In genomic region chr6:34196833-34197195, GRCh38 we compare ENCODE assay signal across 1 cellular context.
TF ChIP-seq lines count a peak whose summit lies in the region.

No MANE protein-coding gene starts in this region.

TF ChIP-seq in K562, 482 proteins besides CTCF, POLR2A, EP300 and RAD21 (continued from another document):
- TF ChIP-seq GABPA (tag; conservative IDR thresholded peaks at IDR 0.05; ENCODE audit: low read depth), result 0 out of 2 replicates have a peak, but pooled peaks have one; percentile 3
